Comparison of ENCODE assay signal across 21 cellular contexts in genomic region chr5:176740131-176740701, GRCh38.
A peak's percentile ranks its signal among the peaks of the same experiment; 100 is the strongest.
DNase-seq lines count a peak whose midpoint lies in the region; ATAC-seq and TF ChIP-seq lines count a peak whose summit lies in the region.
"Had no signal": no experiment of that assay in that cellular context is flagged by ENCODE, and none has a peak within 500 bp of the region (broad histone marks: within the 10 kb centered on the region; RNA-seq: fewer than 3 reads in every experiment).

No MANE protein-coding gene starts in this region.

- H3K36me3 ChIP-seq in RWPE2 (ENCODE audit: low read depth) (no peaks in the 10 kb centered on the region), upper lobe of right lung (no peaks in the 10 kb centered on the region)
- H3K36me3 ChIP-seq: ascending aorta, tibial nerve had no signal

- H3K4me1 ChIP-seq in RWPE2 (ENCODE audit: insufficient read depth, poor library complexity, severe bottlenecking) (no peaks in the 10 kb centered on the region), upper lobe of right lung (no peaks in the 10 kb centered on the region)
- H3K4me1 ChIP-seq: ascending aorta had no signal

- peaks cover 82% of the 10 kb centered on the region for H3K27me3 ChIP-seq in RWPE2 (ENCODE audit: insufficient read depth, poor library complexity, severe bottlenecking)
- H3K27me3 ChIP-seq in upper lobe of right lung, result peaks cover 90% of the 10 kb centered on the region

- no peak overlapping the region for H3K27ac ChIP-seq in RWPE2 (ENCODE audit: poor library complexity, severe bottlenecking)
- H3K27ac ChIP-seq in upper lobe of right lung, result no peak overlapping the region
- H3K27ac ChIP-seq: ascending aorta, KMS-11, tibial nerve had no signal

- H3K4me3 ChIP-seq in RWPE2 (ENCODE audit: severe bottlenecking) (no peak overlapping the region), upper lobe of right lung (no peak overlapping the region)
- H3K4me3 ChIP-seq: ascending aorta, tibial nerve had no signal

- no peak for ATAC-seq in RWPE2 (ENCODE audit: low read depth)
- peak; percentile 62 for ATAC-seq in left lobe of liver
- no peak for ATAC-seq in upper lobe of right lung
- ATAC-seq in GM21529 (IDR thresholded peaks at IDR 0.05; ENCODE audit: unreplicated experiment), result no peak
- ATAC-seq: Panc1 had no signal

- intact Hi-C loops in upper lobe of right lung (cut with DNase I), result no loop called here

- no peaks in the 10 kb centered on the region for H3K9me3 ChIP-seq in RWPE2 (ENCODE audit: severe bottlenecking)
- H3K9me3 ChIP-seq in upper lobe of right lung, result no peaks in the 10 kb centered on the region
- H3K9me3 ChIP-seq: ascending aorta, tibial nerve had no signal

- DNase-seq in activated CD8-positive, alpha-beta memory T cell treated with anti-CD3 and anti-CD28 coated beads, Interleukin-2, amount 50 U/mL, for 48 hours, result peak; percentile 37
- no peak for DNase-seq in activated CD8-positive, alpha-beta memory T cell treated with anti-CD3 and anti-CD28 coated beads, Interleukin-2, amount 50 U/mL, for 4 hours
- peak; percentile 51 for DNase-seq in RWPE2 (ENCODE audit: low spot score)
- DNase-seq in left lobe of liver (ENCODE audit: low spot score), result peak; percentile 46
- DNase-seq in upper lobe of right lung, result peak; percentile 21
- no peak for DNase-seq in mucosa of gallbladder (ENCODE audit: low spot score)
- no peak for DNase-seq in NCI-H524 treated with DMSO at 0.1 percent for 48 hours (lab: John Stamatoyannopoulos, UW)
- DNase-seq: activated CD4-positive, alpha-beta T cell treated with anti-CD3 and anti-CD28 coated beads, Interleukin-2, amount 10 ng/mL, durations not matched to agents 24 days and 14 days; activated naive CD4-positive, alpha-beta T cell treated with anti-CD3 and anti-CD28 coated beads, Interleukin-2, amount 10 ng/mL, durations not matched to agents 7 days and 5 days; DND-41; foreskin fibroblast; kidney glomerular epithelial cell; mesendoderm; NCI-H1048; nephron progenitor cell; stimulated activated naive CD4-positive, alpha-beta T cell had no signal

- TF ChIP-seq CTCF in RWPE2 (IDR thresholded peaks at IDR 0.05; ENCODE audit: poor library complexity, severe bottlenecking) (no peak), upper lobe of right lung (IDR thresholded peaks at IDR 0.05) (no peak)

Comparison
In these comparisons a context has a peak if more than half of its experiments do, and no peak if none do; other contexts are left out.
1. DNase-seq: peak in activated CD8-positive, alpha-beta memory T cell treated with anti-CD3 and anti-CD28 coated beads, Interleukin-2, amount 50 U/mL, for 48 hours (single experiment), RWPE2 (single experiment), left lobe of liver (single experiment) and upper lobe of right lung (single experiment); none in activated CD8-positive, alpha-beta memory T cell treated with anti-CD3 and anti-CD28 coated beads, Interleukin-2, amount 50 U/mL, for 4 hours (single experiment), mucosa of gallbladder (single experiment) and NCI-H524 treated with DMSO at 0.1 percent for 48 hours (single experiment).